8 cellular contexts compared by ENCODE assay signal in the genomic region with DNA sequence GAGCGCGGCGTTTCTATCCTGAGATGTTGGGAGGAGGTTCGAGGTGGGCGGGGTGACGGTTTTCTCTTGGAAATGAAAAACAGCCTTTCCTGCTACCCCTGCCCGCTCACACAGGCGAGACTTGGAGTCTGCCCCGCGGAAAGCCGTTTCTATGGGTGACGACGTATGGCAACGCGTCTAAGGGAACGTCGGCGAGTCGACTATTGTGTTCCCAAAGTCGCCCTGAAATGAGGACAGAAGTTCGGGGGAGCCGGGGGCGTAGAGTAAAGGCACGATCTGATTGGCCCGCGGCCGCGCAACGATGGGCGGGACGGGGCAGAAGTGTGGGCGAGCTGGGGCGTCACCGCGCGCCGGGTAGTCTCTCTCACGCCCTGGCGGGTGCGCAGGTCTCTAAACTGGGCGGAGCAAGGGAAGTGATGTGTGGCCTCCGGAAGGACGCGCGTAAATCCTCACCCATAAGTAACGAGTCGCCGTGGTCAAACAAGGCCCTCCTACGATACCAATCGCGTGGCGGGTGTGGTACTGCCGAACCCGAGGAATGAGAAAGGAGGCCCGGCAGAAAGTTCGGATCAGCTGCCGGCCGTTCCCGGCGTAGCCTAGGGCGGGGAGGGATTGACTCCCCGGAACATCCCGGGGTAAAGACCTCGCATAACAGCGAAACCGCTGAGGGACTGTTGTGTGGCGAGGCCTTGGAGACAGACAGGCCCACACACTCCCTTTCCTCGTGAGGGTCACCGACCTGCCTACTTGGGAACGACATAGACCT.
DNase-seq lines count a peak whose midpoint lies in the region; ATAC-seq and TF ChIP-seq lines count a peak whose summit lies in the region.

No MANE protein-coding gene starts in this region.

- no peaks in the 10 kb centered on the region for H3K36me3 ChIP-seq in ascending aorta
- H3K36me3 ChIP-seq in uterus = no peaks in the 10 kb centered on the region

- WGBS in right cardiac atrium = 2% methylated on average over 70 of the region's 70 CpGs

- no peak for TF ChIP-seq CTCF in ascending aorta (IDR thresholded peaks at IDR 0.05)
- no peak for TF ChIP-seq CTCF in uterus (IDR thresholded peaks at IDR 0.05)

- H3K27me3 Mint-ChIP-seq in T-helper 2 cell treated with Interferon-gamma antibody and Interleukin-4, amounts not matched to agents 5 μg/mL and 100 μg/mL, for 36 hours (ENCODE audit: low read depth) = no peaks in the 10 kb centered on the region

- H3K27ac Mint-ChIP-seq in T-helper 2 cell treated with Interferon-gamma antibody and Interleukin-4, amounts not matched to agents 5 μg/mL and 100 μg/mL, for 36 hours = peak overlapping the region; percentile 94

- no peaks in the 10 kb centered on the region for H3K4me1 ChIP-seq in ascending aorta
- H3K4me1 ChIP-seq in right cardiac atrium (ENCODE audit: control insufficient read depth, insufficient read depth, low read length) = no peaks in the 10 kb centered on the region
- H3K4me1 ChIP-seq in uterus = no peaks in the 10 kb centered on the region

- no peaks in the 10 kb centered on the region for H3K9me3 Mint-ChIP-seq in T-helper 2 cell treated with Interferon-gamma antibody and Interleukin-4, amounts not matched to agents 5 μg/mL and 100 μg/mL, for 36 hours

- peak overlapping the region; percentile 94 for H3K4me3 Mint-ChIP-seq in T-helper 2 cell treated with Interferon-gamma antibody and Interleukin-4, amounts not matched to agents 5 μg/mL and 100 μg/mL, for 36 hours

- peak; percentile 85 for TF ChIP-seq POLR2A in GM18505 (IDR thresholded peaks at IDR 0.05; ENCODE audit: borderline replicate concordance, extremely low read depth, insufficient read depth, insufficient read length)
- peak; percentile 85 to 93 for TF ChIP-seq POLR2A in uterus (IDR thresholded peaks at IDR 0.05)

- intact Hi-C loops in ascending aorta (cut with DNase I) = loop anchor here (1.0 to 10.0 kb wide), 11 partner anchors 69 to 941 kb away; partner anchors contain the start of genes B3GNT2, CCT4, EHBP1 and FAM161A
- intact Hi-C loops in right cardiac atrium (cut with DNase I) = loop anchor here in 2 of 4 donors (5.0 kb wide), 2 partner anchors 72 to 227 kb away; partner anchors contain the start of gene XPO1 (in 1 of the 2)
- intact Hi-C loops in uterus (cut with DNase I; ENCODE audit: low total_unique reads) = loop anchor here (10.0 kb wide), 1 partner anchor 69 kb away; no protein-coding TSS in a partner anchor

- peaks cover 0 to 10% of the 10 kb centered on the region in 2 donors for H3K9me3 ChIP-seq in ascending aorta
- H3K9me3 ChIP-seq in right cardiac atrium (ENCODE audit: control insufficient read depth, low read length) = no peaks in the 10 kb centered on the region
- H3K9me3 ChIP-seq in uterus = no peaks in the 10 kb centered on the region

- H3K4me1 Mint-ChIP-seq in T-helper 2 cell treated with Interferon-gamma antibody and Interleukin-4, amounts not matched to agents 5 μg/mL and 100 μg/mL, for 36 hours (ENCODE audit: low read depth) = peaks cover 8% of the 10 kb centered on the region

- peaks cover 6% of the 10 kb centered on the region for H3K36me3 Mint-ChIP-seq in T-helper 2 cell treated with Interferon-gamma antibody and Interleukin-4, amounts not matched to agents 5 μg/mL and 100 μg/mL, for 36 hours (ENCODE audit: low read depth)

- peak overlapping the region; percentile 97 to 99 for H3K27ac ChIP-seq in ascending aorta
- H3K27ac ChIP-seq in right cardiac atrium (ENCODE audit: low read length) = peak overlapping the region; percentile 99
- H3K27ac ChIP-seq in uterus = peak overlapping the region; percentile 96 to 99

- H3K27me3 ChIP-seq in ascending aorta (no peaks in the 10 kb centered on the region), right cardiac atrium (ENCODE audit: control insufficient read depth, insufficient read depth) (no peaks in the 10 kb centered on the region), uterus (no peaks in the 10 kb centered on the region)

- ATAC-seq in GM18505 (IDR thresholded peaks at IDR 0.05; ENCODE audit: unreplicated experiment) (peak; percentile 96), HG02970 (IDR thresholded peaks at IDR 0.05; ENCODE audit: low FRiP score, unreplicated experiment) (peak; percentile 98), right cardiac atrium (peak; percentile 100)

- H3K4me3 ChIP-seq in ascending aorta (peak overlapping the region; percentile 55 to 88), right cardiac atrium (ENCODE audit: low read length) (peak overlapping the region; percentile 73), uterus (peak overlapping the region; percentile 56 to 79)

- peak; percentile 95 for DNase-seq in NCI-H187 treated with DMSO at 0.1 percent for 48 hours (lab: John Stamatoyannopoulos, UW)
- peak; percentile 99 for DNase-seq in T-helper 2 cell treated with Interferon-gamma antibody and Interleukin-4, amounts not matched to agents 5 μg/mL and 100 μg/mL, for 36 hours (ENCODE audit: low spot score)
- peak; percentile 90 to 99 for DNase-seq in ascending aorta (ENCODE audit: low spot score in 2 of 2)
- DNase-seq in right cardiac atrium = peak; percentile 98 to 99 (median 99)
- peak; percentile 97 for DNase-seq in pulmonary artery endothelial cell (ENCODE audit: low read depth, low spot score)
- peak; percentile 97 for DNase-seq in uterus

Comparison
In these comparisons a context has a peak if more than half of its experiments do, and no peak if none do; other contexts are left out.
1. Peak in every context shown above with its lines: DNase-seq, ATAC-seq, H3K4me3 ChIP-seq and H3K27ac ChIP-seq.